In the genomic region with DNA sequence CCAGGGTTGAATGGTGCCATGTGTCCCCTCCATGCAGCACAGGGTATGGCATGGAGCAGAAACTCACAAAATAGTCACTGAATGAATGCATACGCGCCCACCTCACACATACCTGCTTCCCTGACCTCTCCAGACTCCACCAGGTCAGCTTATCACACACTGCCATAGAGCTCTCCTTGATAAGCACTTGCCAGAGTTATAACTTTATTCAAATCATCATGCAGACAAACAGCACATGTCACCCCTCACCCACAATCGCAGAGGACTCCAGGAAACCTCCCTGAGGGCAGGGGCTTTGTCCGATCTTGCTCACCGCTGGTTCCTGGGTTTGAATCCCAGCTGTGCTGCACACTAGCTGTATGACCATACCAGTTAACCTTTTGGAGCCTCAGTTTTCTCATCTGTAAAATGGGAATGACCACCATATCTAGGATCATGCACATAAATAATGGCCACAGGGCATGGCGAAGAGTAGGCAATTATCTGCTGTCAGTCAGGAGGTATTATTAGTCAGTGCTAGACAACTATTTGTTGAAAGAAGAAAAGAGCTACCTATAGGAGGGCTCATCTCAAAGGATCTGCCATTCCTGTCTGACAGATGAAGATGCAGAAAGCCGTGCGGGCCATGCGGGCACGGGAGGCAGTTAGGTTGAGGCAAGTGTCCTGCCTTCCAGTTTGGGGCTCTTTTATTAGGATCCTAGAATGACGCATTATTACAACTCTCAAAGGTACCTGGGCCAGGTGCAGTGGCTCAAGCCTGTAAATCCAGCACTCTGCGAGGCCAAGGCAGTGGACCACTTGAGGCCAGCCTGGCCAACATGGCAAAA, we compare ENCODE assay signal across 15 cellular contexts. TPM values are rescaled to one million over a fixed set of nuclear protein-coding genes. Genes with fewer than 3 reads are reported as not detected.
DNase-seq lines count a peak whose midpoint lies in the region; ATAC-seq and TF ChIP-seq lines count a peak whose summit lies in the region.
"Had no signal": no experiment of that assay in that cellular context is flagged by ENCODE, and none has a peak within 500 bp of the region (broad histone marks: within the 10 kb centered on the region; RNA-seq: fewer than 3 reads in every experiment).

No MANE protein-coding gene starts in this region.

- H2AFZ ChIP-seq in ACC112 (ENCODE audit: low read length, unreplicated experiment) = no peak overlapping the region
- H2AFZ ChIP-seq in DND-41 (ENCODE audit: low read depth, low read length) = no peak overlapping the region

- peaks cover 25% of the 10 kb centered on the region for H3K4me1 Mint-ChIP-seq in activated naive CD8-positive, alpha-beta T cell treated with anti-CD3 and anti-CD28 coated beads, Interleukin-2, amount 10 ng/mL, durations not matched to agents 7 days and 5 days
- H3K4me1 Mint-ChIP-seq in natural killer cell = peaks cover 49 to 50% of the 10 kb centered on the region in 2 donors

- intact Hi-C loops in natural killer cell (cut with micrococcal nuclease) = no loop called here
- intact Hi-C loops in posterior vena cava (cut with DNase I) = no loop called here

- no peaks in the 10 kb centered on the region for H3K27me3 ChIP-seq in ACC112 (ENCODE audit: insufficient read depth, low read length)
- no peaks in the 10 kb centered on the region for H3K27me3 ChIP-seq in DND-41 (ENCODE audit: insufficient read depth, low read length, poor library complexity)
- H3K27me3 ChIP-seq: adrenal gland, Peyer's patch had no signal

- peak overlapping the region; percentile 21 for H3K4me3 Mint-ChIP-seq in activated naive CD8-positive, alpha-beta T cell treated with anti-CD3 and anti-CD28 coated beads, Interleukin-2, amount 10 ng/mL, durations not matched to agents 7 days and 5 days
- H3K4me3 Mint-ChIP-seq in natural killer cell = no peak overlapping the region

- no peak for ATAC-seq in DND-41 (ENCODE audit: insufficient read depth, low read depth)
- ATAC-seq in activated naive CD8-positive, alpha-beta T cell treated with anti-CD3 and anti-CD28 coated beads, Interleukin-2, amount 10 ng/mL, durations not matched to agents 7 days and 5 days (ENCODE audit: low read depth) = no peak
- no peak for ATAC-seq in natural killer cell

- H3K9me3 Mint-ChIP-seq in activated naive CD8-positive, alpha-beta T cell treated with anti-CD3 and anti-CD28 coated beads, Interleukin-2, amount 10 ng/mL, durations not matched to agents 7 days and 5 days = no peaks in the 10 kb centered on the region
- H3K9me3 Mint-ChIP-seq in natural killer cell = no peaks in the 10 kb centered on the region

- H3K36me3 Mint-ChIP-seq in activated naive CD8-positive, alpha-beta T cell treated with anti-CD3 and anti-CD28 coated beads, Interleukin-2, amount 10 ng/mL, durations not matched to agents 7 days and 5 days = peaks cover 13% of the 10 kb centered on the region
- H3K36me3 Mint-ChIP-seq in natural killer cell = no peaks in the 10 kb centered on the region

- no peaks in the 10 kb centered on the region for H3K27me3 Mint-ChIP-seq in activated naive CD8-positive, alpha-beta T cell treated with anti-CD3 and anti-CD28 coated beads, Interleukin-2, amount 10 ng/mL, durations not matched to agents 7 days and 5 days
- H3K27me3 Mint-ChIP-seq in natural killer cell (ENCODE audit: low read depth in 2 of 2) = no peaks in the 10 kb centered on the region

- H3K9ac ChIP-seq in DND-41 (ENCODE audit: low read depth, low read length) = no peak overlapping the region

- H3K4me1 ChIP-seq in ACC112 (ENCODE audit: control insufficient read depth, insufficient read depth, low read length, unreplicated experiment) (peaks cover 8% of the 10 kb centered on the region), DND-41 (ENCODE audit: insufficient read depth, low read length) (peaks cover 28% of the 10 kb centered on the region)

- TF ChIP-seq CTCF in DND-41 (IDR thresholded peaks at IDR 0.05; ENCODE audit: borderline replicate concordance, extremely low read depth, low read length, poor library complexity, severe bottlenecking) (no peak), natural killer cell (IDR thresholded peaks at IDR 0.05) (no peak)

- peak overlapping the region; percentile 89 for H3K27ac Mint-ChIP-seq in activated naive CD8-positive, alpha-beta T cell treated with anti-CD3 and anti-CD28 coated beads, Interleukin-2, amount 10 ng/mL, durations not matched to agents 7 days and 5 days
- H3K27ac Mint-ChIP-seq in natural killer cell = peak overlapping the region; percentile 89 to 96

- H3K4me2 ChIP-seq in DND-41 (ENCODE audit: insufficient read depth, low read length) = no peak overlapping the region

- peaks cover 23% of the 10 kb centered on the region for H4K20me1 ChIP-seq in DND-41 (ENCODE audit: insufficient read depth, low read length)

- H3K79me2 ChIP-seq in ACC112 (ENCODE audit: control insufficient read depth, insufficient read depth, low read length, unreplicated experiment) (peaks cover 2% of the 10 kb centered on the region), DND-41 (ENCODE audit: insufficient read depth, low read length) (peaks cover 30% of the 10 kb centered on the region)

- no peak overlapping the region for H3K4me3 ChIP-seq in ACC112 (ENCODE audit: low read depth, low read length)
- H3K4me3 ChIP-seq in DND-41 (ENCODE audit: low read depth in 1 of 2, low read length in 2 of 2) = no peak overlapping the region
- H3K4me3 ChIP-seq: adrenal gland, coronary artery, lung had no signal

- POLR2A ChIA-PET in activated naive CD8-positive, alpha-beta T cell treated with anti-CD3 and anti-CD28 coated beads, Interleukin-2, amount 10 ng/mL, durations not matched to agents 7 days and 5 days (lab: Charles Lee) = interaction anchor here (0.8 to 4.2 kb wide), 5 partner anchors 10 to 35 kb away, joined by 3 to 22 read pairs (median 4); a partner anchor contains a TSS

- no peak for DNase-seq in DND-41
- DNase-seq in activated naive CD8-positive, alpha-beta T cell treated with anti-CD3 and anti-CD28 coated beads, Interleukin-2, amount 10 ng/mL, durations not matched to agents 7 days and 5 days = no peak
- no peak for DNase-seq in natural killer cell
- DNase-seq in posterior vena cava (ENCODE audit: low spot score) = no peak
- DNase-seq in NCI-H748 treated with DMSO at 0.1 percent for 48 hours (lab: John Stamatoyannopoulos, UW) = no peak
- DNase-seq in middle frontal gyrus (ENCODE audit: extremely low spot score, low spot score) = no peak
- DNase-seq in kidney tubule cell (ENCODE audit: low spot score) = no peak
- DNase-seq: C1 segment of cervical spinal cord, NCI-H526, Peyer's patch had no signal

- H3K9me3 ChIP-seq in DND-41 (ENCODE audit: insufficient read depth, low read length, severe bottlenecking) = no peaks in the 10 kb centered on the region
- H3K9me3 ChIP-seq: adrenal gland, Peyer's patch had no signal

- H3K27ac ChIP-seq in ACC112 (ENCODE audit: low read depth, low read length) = peak overlapping the region; percentile 45; the same call in 1 of the 2 replicates
- H3K27ac ChIP-seq in DND-41 (ENCODE audit: low read length) = peak overlapping the region; percentile 81

- H3K36me3 ChIP-seq in ACC112 (ENCODE audit: insufficient read depth, low read length) = 0 out of 2 replicates have a peak, but pooled peaks cover 6% of the 10 kb centered on the region
- peaks cover 34% of the 10 kb centered on the region for H3K36me3 ChIP-seq in DND-41 (ENCODE audit: insufficient read depth, low read length)

RNA-seq across cellular contexts. Expression of a gene that starts 14.0 kb away (rescaled TPM):
- total RNA-seq in activated naive CD8-positive, alpha-beta T cell treated with anti-CD3 and anti-CD28 coated beads, Interleukin-2, amount 10 ng/mL, durations not matched to agents 7 days and 5 days = 10 to 100 TPM; 40.0 to 43.2 TPM
- total RNA-seq in natural killer cell = 10 to 100 TPM; 33.2 to 43.9 (median 40.7) TPM
- 10 to 100 TPM; 13.7 to 14.2 TPM for total RNA-seq in posterior vena cava

RNA-seq across cellular contexts. Expression of a gene that starts 14.2 kb away (rescaled TPM):
- 10 to 100 TPM; 11.7 to 15.6 TPM for total RNA-seq in activated naive CD8-positive, alpha-beta T cell treated with anti-CD3 and anti-CD28 coated beads, Interleukin-2, amount 10 ng/mL, durations not matched to agents 7 days and 5 days
- total RNA-seq in natural killer cell (1 to 10 TPM; 1.7 to 3.0 (median 2.4) TPM), posterior vena cava (10 to 100 TPM in 1 of 2 donors, 1 to 10 TPM in 1; 9.1 to 12.8 TPM)

RNA-seq across cellular contexts. Expression of a gene that starts 28.4 kb away (rescaled TPM):
- total RNA-seq in activated naive CD8-positive, alpha-beta T cell treated with anti-CD3 and anti-CD28 coated beads, Interleukin-2, amount 10 ng/mL, durations not matched to agents 7 days and 5 days = 1 to 10 TPM; 3.9 to 4.6 TPM
- total RNA-seq in natural killer cell = 1 to 10 TPM; 1.9 to 5.4 (median 3.9) TPM
- total RNA-seq in posterior vena cava = 1 to 10 TPM; 2.1 to 3.4 TPM
- total RNA-seq: LHCN-M2 had no signal

RNA-seq across cellular contexts. Expression of a gene that starts 34.4 kb away (rescaled TPM):
- total RNA-seq in activated naive CD8-positive, alpha-beta T cell treated with anti-CD3 and anti-CD28 coated beads, Interleukin-2, amount 10 ng/mL, durations not matched to agents 7 days and 5 days = 10 to 100 TPM; 57.1 to 61.1 TPM
- total RNA-seq in natural killer cell (10 to 100 TPM; 22.0 to 25.6 (median 24.6) TPM), posterior vena cava (10 to 100 TPM; 19.8 to 27.9 TPM)

RNA-seq across cellular contexts. Expression of a gene that starts 34.6 kb away (rescaled TPM):
- 10 to 100 TPM; 12.4 to 13.9 TPM for total RNA-seq in activated naive CD8-positive, alpha-beta T cell treated with anti-CD3 and anti-CD28 coated beads, Interleukin-2, amount 10 ng/mL, durations not matched to agents 7 days and 5 days
- 10 to 100 TPM; 28.5 to 43.7 (median 32.2) TPM for total RNA-seq in natural killer cell
- 10 to 100 TPM; 19.2 to 21.0 TPM for total RNA-seq in posterior vena cava
